ENCODE assay signal across 20 cellular contexts in the genomic region with DNA sequence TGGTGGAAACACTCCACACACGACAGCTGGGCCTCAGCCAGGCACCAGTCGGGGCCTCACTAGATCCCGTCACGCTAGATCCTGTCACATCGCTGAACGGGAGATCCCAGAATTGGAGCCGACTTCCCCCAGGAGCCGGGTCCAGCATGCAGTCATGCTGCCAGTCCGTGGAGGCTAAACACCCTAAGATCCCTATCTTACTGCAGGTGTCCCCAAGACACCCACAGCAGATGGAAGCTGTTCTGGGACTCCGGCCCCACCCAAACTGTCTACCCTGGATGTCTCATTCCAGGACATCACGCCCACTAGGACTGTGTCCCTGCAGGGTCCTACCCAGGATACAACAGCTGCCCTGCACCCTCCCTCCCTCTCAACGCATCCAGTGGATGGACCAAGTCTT. TPM values are rescaled to one million over a fixed set of nuclear protein-coding genes. Genes with fewer than 3 reads are reported as not detected.
A peak's percentile ranks its signal among the peaks of the same experiment; 100 is the strongest.
DNase-seq lines count a peak whose midpoint lies in the region; ATAC-seq, FAIRE-seq and TF ChIP-seq lines count a peak whose summit lies in the region.
"Had no signal": no experiment of that assay in that cellular context is flagged by ENCODE, and none has a peak within 500 bp of the region (broad histone marks: within the 10 kb centered on the region; RNA-seq: fewer than 3 reads in every experiment).

No MANE protein-coding gene starts in this region.

- intact Hi-C loops in sigmoid colon (cut with DNase I): no loop called here

- no peak for ATAC-seq in GM21423 (IDR thresholded peaks at IDR 0.05; ENCODE audit: unreplicated experiment)
- ATAC-seq in GM19467 (IDR thresholded peaks at IDR 0.05; ENCODE audit: unreplicated experiment): no peak

- peaks cover 0 to 72% (median 36%) of the 10 kb centered on the region in 4 donors for H3K4me1 ChIP-seq in sigmoid colon

- peak overlapping the region; percentile 74 for H3K27ac Mint-ChIP-seq in glutamatergic neuron (ENCODE audit: unreplicated experiment)
- H3K27ac Mint-ChIP-seq: IgD-negative memory B cell had no signal

- no peak for TF ChIP-seq POLR2A in sigmoid colon (IDR thresholded peaks at IDR 0.05)

- H3K27me3 Mint-ChIP-seq in glutamatergic neuron (ENCODE audit: unreplicated experiment): peaks cover 8% of the 10 kb centered on the region

- H3K4me3 ChIP-seq in sigmoid colon: no peak overlapping the region
- H3K4me3 ChIP-seq: SK-N-MC had no signal

- no peak overlapping the region for H3K27ac ChIP-seq in sigmoid colon
- H3K27ac ChIP-seq: SK-N-MC had no signal

- H3K36me3 ChIP-seq in sigmoid colon: no peaks in the 10 kb centered on the region

- DNase-seq in D721Med (ENCODE audit: insufficient read length, low spot score): no peak
- DNase-seq in activated CD8-positive, alpha-beta memory T cell treated with anti-CD3 and anti-CD28 coated beads, Interleukin-2, amount 50 U/mL, for 48 hours: peak; percentile 44
- no peak for DNase-seq in glutamatergic neuron
- peak; percentile 57 for DNase-seq in sigmoid colon
- no peak for DNase-seq in iPS-NIHi7 (ENCODE audit: extremely low spot score)
- no peak for DNase-seq in 8988T
- DNase-seq: C1 segment of cervical spinal cord, DMS79 treated with DMSO at 0.1 percent for 48 hours, Kasumi-1, MM.1S, NCI-H1092 treated with DMSO at 0.1 percent for 48 hours, NCI-H146, NCI-H524, NCI-H82, SHP77 had no signal

- H3K36me3 Mint-ChIP-seq in glutamatergic neuron (ENCODE audit: unreplicated experiment): no peaks in the 10 kb centered on the region
- H3K36me3 Mint-ChIP-seq: IgD-negative memory B cell had no signal

- H3K4me3 Mint-ChIP-seq in glutamatergic neuron (ENCODE audit: unreplicated experiment): peak overlapping the region; percentile 32
- H3K4me3 Mint-ChIP-seq: IgD-negative memory B cell had no signal

- TF ChIP-seq CTCF in D721Med (IDR thresholded peaks at IDR 0.05; ENCODE audit: insufficient read depth, missing control alignments) (no peak), glutamatergic neuron (IDR thresholded peaks at IDR 0.05; ENCODE audit: partially characterized antibody, unreplicated experiment) (no peak), sigmoid colon (IDR thresholded peaks at IDR 0.05) (no peak)

- H3K9me3 Mint-ChIP-seq in glutamatergic neuron (ENCODE audit: unreplicated experiment): peaks cover 5% of the 10 kb centered on the region

- FAIRE-seq in D721Med (lab: Jason Lieb, UNC): peak; percentile 67
- FAIRE-seq: H54 had no signal

- TF ChIP-seq EP300 in sigmoid colon (IDR thresholded peaks at IDR 0.05): no peak

- H3K4me1 Mint-ChIP-seq in glutamatergic neuron (ENCODE audit: low read depth, unreplicated experiment): peaks cover 55% of the 10 kb centered on the region

- no peaks in the 10 kb centered on the region for H3K9me3 ChIP-seq in sigmoid colon

- no peaks in the 10 kb centered on the region for H3K27me3 ChIP-seq in sigmoid colon

- WGBS in sigmoid colon, 2 donors: 92 to 96% methylated on average over 12 of the region's 12 CpGs

RNA-seq across cellular contexts. Expression of a gene that starts 23.4 kb away (rescaled TPM):
- total RNA-seq in glutamatergic neuron (ENCODE audit: unreplicated experiment) (192 TPM), sigmoid colon (10 to 100 TPM; 24.3 to 29.9 (median 26.9) TPM)
- polyA plus RNA-seq in sigmoid colon: 1 to 10 TPM; 2.1 to 6.1 (median 2.4) TPM

Comparison
In these comparisons a context has a peak if more than half of its experiments do, and no peak if none do; other contexts are left out.
1. DNase-seq: peak in activated CD8-positive, alpha-beta memory T cell treated with anti-CD3 and anti-CD28 coated beads, Interleukin-2, amount 50 U/mL, for 48 hours (single experiment) and sigmoid colon (single experiment); none in D721Med (single experiment), glutamatergic neuron (single experiment), iPS-NIHi7 (single experiment) and 8988T (single experiment).